ENCODE assay signal across 8 cellular contexts in the genomic region with DNA sequence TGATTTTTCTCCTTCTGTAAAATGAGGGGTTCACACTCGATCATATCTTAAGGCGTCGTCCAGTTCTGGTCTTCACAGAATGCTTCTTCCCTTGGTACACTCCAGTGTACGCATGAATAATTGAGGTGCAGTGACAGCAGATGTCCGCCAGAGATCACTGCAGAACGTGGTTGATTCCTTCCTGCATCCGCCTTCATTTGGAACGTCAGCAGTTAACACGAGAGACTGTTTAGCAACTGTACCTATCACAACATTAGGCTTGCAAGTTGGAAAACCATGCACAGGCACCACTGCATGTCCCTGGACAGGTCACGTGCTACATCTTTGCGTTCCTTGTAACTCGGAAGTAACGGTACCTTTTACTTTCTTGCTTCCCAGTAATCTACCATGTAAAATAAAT.
DNase-seq lines count a peak whose midpoint lies in the region; ATAC-seq, FAIRE-seq and TF ChIP-seq lines count a peak whose summit lies in the region.

No MANE protein-coding gene starts in this region.

- no peaks in the 10 kb centered on the region for H3K36me3 ChIP-seq in GM06990 (ENCODE audit: control insufficient read depth, insufficient read depth, low read length)
- H3K36me3 ChIP-seq in K562 (ENCODE audit: control insufficient read depth, insufficient read depth, low read length), result no peaks in the 10 kb centered on the region
- no peaks in the 10 kb centered on the region for H3K36me3 ChIP-seq in kidney epithelial cell (ENCODE audit: control insufficient read depth, insufficient read depth, low read length)

- H3K79me2 ChIP-seq in K562 (ENCODE audit: control insufficient read depth, insufficient read depth, low read length), result no peaks in the 10 kb centered on the region

- no peak overlapping the region for H3K9ac ChIP-seq in K562 (ENCODE audit: insufficient read depth in 1 of 2, low read depth in 2 of 2, low read length in 2 of 2)

- peak overlapping the region; percentile 58 for H3K4me2 ChIP-seq in K562 (ENCODE audit: insufficient read depth, low read length)

- no TSS peak for BruUV-seq in K562 (replicated peaks; lab: Mats Ljungman, UMichigan)

- no peak for TF ChIP-seq EP300 in K562 (IDR thresholded peaks at IDR 0.05; ENCODE audit: low read length)

- DNase-seq in GM06990 (ENCODE audit: extremely low read depth, insufficient read length) (no peak), RWPE1 (ENCODE audit: low spot score) (peak; percentile 23), K562 (ENCODE audit: extremely low read depth in 1 of 4, low spot score in 3 of 4) (peak; percentile 28 to 65 (median 37)), kidney epithelial cell (ENCODE audit: low read depth) (peak; percentile 7), NCI-H128 (lab: John Stamatoyannopoulos, UW; ENCODE audit: unreplicated experiment) (no peak), NCI-H526 treated with DMSO at 0.1 percent for 48 hours (lab: John Stamatoyannopoulos, UW) (no peak)
- peak; percentile 3 for DNase-seq in stimulated activated CD8-positive, alpha-beta memory T cell treated with anti-CD3 and anti-CD28 coated beads, Interleukin-4, amount 100 ng/mL, for 24 hours (ENCODE audit: low read depth)

- H3K9me3 ChIP-seq in K562 (replicated peaks; ENCODE audit: control insufficient read depth, insufficient read depth, low read depth, low read length), result no peaks in the 10 kb centered on the region

- in situ Hi-C loops in K562 (cut with MboI), result no loop called here

- WGBS in K562 (ENCODE audit: insufficient coverage, low coverage, missing lambda C conversion rate), result 1% methylated on average over 13 of the region's 13 CpGs

- peak; percentile 62 to 79 for TF ChIP-seq RAD21 in K562 (CRISPR knock-in tag; conservative IDR thresholded peaks at IDR 0.05 in 1 of 2, IDR thresholded peaks at IDR 0.05 in 1 of 2)

- CTCF ChIA-PET in RWPE1 (lab: Yijun Ruan, JAX) (no interaction called here), K562 (lab: Yijun Ruan, JAX; ENCODE audit: low intra/inter-chr PET ratio) (interaction anchor here (0.6 kb wide), 1 partner anchor 1146 kb away, joined by 3 read pairs; no protein-coding TSS in a partner anchor)

- intact Hi-C loops in K562 (cut with micrococcal nuclease), result loop anchor here (1.0 to 2.0 kb wide), 4 partner anchors 57 to 1148 kb away; a partner anchor contains a TSS

- no peaks in the 10 kb centered on the region for H4K20me1 ChIP-seq in K562 (replicated peaks; ENCODE audit: control insufficient read depth, insufficient read depth, low read length)

- peak overlapping the region; percentile 56 for H2AFZ ChIP-seq in K562 (ENCODE audit: low read depth, low read length)

- H3K27me3 ChIP-seq in GM06990 (replicated peaks; ENCODE audit: control insufficient read depth, insufficient read depth, low read length) (no peaks in the 10 kb centered on the region; the same call in 1 of the 2 replicates), K562 (ENCODE audit: control insufficient read depth in 2 of 2, insufficient read depth in 2 of 2, low read length in 2 of 2) (no peaks in the 10 kb centered on the region; a peak in 1 of 5 replicates), kidney epithelial cell (ENCODE audit: control insufficient read depth, insufficient read depth, low read length) (peaks cover under 1% of the 10 kb centered on the region)

- peak; percentile 76 for ATAC-seq in HG02571 (IDR thresholded peaks at IDR 0.05; ENCODE audit: unreplicated experiment)
- ATAC-seq in K562, result peak; percentile 97

- TF ChIP-seq CTCF in GM06990 (IDR thresholded peaks at IDR 0.05; ENCODE audit: insufficient read depth, low read length, poor library complexity, severe bottlenecking), result peak; percentile 77
- TF ChIP-seq CTCF in RWPE1 (conservative IDR thresholded peaks at IDR 0.05; ENCODE audit: low read depth), result peak; percentile 58
- peak; percentile 64 to 79 (median 76) for TF ChIP-seq CTCF in K562 (IDR thresholded peaks at IDR 0.05 in 2 of 3, conservative IDR thresholded peaks at IDR 0.05 in 1 of 3; ENCODE audit: insufficient read depth in 2 of 3, low read depth in 1 of 3, low read length in 3 of 3)
- peak; percentile 64 for TF ChIP-seq CTCF in kidney epithelial cell (IDR thresholded peaks at IDR 0.05; ENCODE audit: insufficient read depth, low read length, poor library complexity, severe bottlenecking)

- POLR2A ChIA-PET in RWPE1 (lab: Yijun Ruan, JAX; ENCODE audit: low non-redundant PET), result no interaction called here
- POLR2A ChIA-PET in K562 (lab: Yijun Ruan, JAX), result no interaction called here

- peak; percentile 84 for FAIRE-seq in K562 (lab: Jason Lieb, UNC)

- no peaks in the 10 kb centered on the region for H3K9me1 ChIP-seq in K562 (ENCODE audit: control insufficient read depth, insufficient read depth, low read length)

- H3K27ac ChIP-seq in RWPE1 (no peak overlapping the region), K562 (ENCODE audit: extremely low read depth, low read depth, low read length) (no peak overlapping the region)

- H3K4me1 ChIP-seq in K562 (replicated peaks in 1 of 2; ENCODE audit: control insufficient read depth in 2 of 2, insufficient read depth in 2 of 2, low read length in 2 of 2), result no peaks in the 10 kb centered on the region; a peak in 1 of 5 replicates

- TF ChIP-seq POLR2A in K562 (conservative IDR thresholded peaks at IDR 0.05), result no peak

- no peak overlapping the region for H3K4me3 ChIP-seq in GM06990 (replicated peaks; ENCODE audit: low read depth, low read length)
- H3K4me3 ChIP-seq in K562, result no peak overlapping the region
- H3K4me3 ChIP-seq in kidney epithelial cell (ENCODE audit: low read depth, low read length), result no peak overlapping the region

TF ChIP-seq in K562, 482 proteins besides CTCF, POLR2A, EP300 and RAD21 (continues in another document):
- peak; percentile 67 for TF ChIP-seq SMC3 (conservative IDR thresholded peaks at IDR 0.05; ENCODE audit: insufficient read depth, low read depth, low read length)
- peak; percentile 64 for TF ChIP-seq ZNF316 (IDR thresholded peaks at IDR 0.05)
- TF ChIP-seq PCBP1 (IDR thresholded peaks at IDR 0.05; ENCODE audit: low read depth, low read length, poor library complexity, severe bottlenecking), result no peak
- peak; percentile 41; the same call in 1 of the 2 replicates for TF ChIP-seq STAG1 (CRISPR knock-in tag; IDR thresholded peaks at IDR 0.05; ENCODE audit: borderline replicate concordance)
- TF ChIP-seq GTF2E2 (tag; IDR thresholded peaks at IDR 0.05), result no peak
- TF ChIP-seq, protein P1, sequence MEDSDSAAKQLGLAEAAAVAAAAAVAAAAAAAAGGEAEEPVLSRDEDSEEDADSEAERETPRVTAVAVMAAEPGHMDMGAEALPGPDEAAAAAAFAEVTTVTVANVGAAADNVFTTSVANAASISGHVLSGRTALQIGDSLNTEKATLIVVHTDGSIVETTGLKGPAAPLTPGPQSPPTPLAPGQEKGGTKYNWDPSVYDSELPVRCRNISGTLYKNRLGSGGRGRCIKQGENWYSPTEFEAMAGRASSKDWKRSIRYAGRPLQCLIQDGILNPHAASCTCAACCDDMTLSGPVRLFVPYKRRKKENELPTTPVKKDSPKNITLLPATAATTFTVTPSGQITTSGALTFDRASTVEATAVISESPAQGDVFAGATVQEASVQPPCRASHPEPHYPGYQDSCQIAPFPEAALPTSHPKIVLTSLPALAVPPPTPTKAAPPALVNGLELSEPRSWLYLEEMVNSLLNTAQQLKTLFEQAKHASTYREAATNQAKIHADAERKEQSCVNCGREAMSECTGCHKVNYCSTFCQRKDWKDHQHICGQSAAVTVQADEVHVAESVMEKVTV (CRISPR knock-in tag; IDR thresholded peaks at IDR 0.05), result 0 out of 2 replicates have a peak, but pooled peaks have one; percentile 42
- TF ChIP-seq CREM (IDR thresholded peaks at IDR 0.05; ENCODE audit: low read depth), result peak; percentile 35; the same call in 1 of the 2 replicates
- TF ChIP-seq, protein P2, sequence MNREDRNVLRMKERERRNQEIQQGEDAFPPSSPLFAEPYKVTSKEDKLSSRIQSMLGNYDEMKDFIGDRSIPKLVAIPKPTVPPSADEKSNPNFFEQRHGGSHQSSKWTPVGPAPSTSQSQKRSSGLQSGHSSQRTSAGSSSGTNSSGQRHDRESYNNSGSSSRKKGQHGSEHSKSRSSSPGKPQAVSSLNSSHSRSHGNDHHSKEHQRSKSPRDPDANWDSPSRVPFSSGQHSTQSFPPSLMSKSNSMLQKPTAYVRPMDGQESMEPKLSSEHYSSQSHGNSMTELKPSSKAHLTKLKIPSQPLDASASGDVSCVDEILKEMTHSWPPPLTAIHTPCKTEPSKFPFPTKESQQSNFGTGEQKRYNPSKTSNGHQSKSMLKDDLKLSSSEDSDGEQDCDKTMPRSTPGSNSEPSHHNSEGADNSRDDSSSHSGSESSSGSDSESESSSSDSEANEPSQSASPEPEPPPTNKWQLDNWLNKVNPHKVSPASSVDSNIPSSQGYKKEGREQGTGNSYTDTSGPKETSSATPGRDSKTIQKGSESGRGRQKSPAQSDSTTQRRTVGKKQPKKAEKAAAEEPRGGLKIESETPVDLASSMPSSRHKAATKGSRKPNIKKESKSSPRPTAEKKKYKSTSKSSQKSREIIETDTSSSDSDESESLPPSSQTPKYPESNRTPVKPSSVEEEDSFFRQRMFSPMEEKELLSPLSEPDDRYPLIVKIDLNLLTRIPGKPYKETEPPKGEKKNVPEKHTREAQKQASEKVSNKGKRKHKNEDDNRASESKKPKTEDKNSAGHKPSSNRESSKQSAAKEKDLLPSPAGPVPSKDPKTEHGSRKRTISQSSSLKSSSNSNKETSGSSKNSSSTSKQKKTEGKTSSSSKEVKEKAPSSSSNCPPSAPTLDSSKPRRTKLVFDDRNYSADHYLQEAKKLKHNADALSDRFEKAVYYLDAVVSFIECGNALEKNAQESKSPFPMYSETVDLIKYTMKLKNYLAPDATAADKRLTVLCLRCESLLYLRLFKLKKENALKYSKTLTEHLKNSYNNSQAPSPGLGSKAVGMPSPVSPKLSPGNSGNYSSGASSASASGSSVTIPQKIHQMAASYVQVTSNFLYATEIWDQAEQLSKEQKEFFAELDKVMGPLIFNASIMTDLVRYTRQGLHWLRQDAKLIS (CRISPR knock-in tag; IDR thresholded peaks at IDR 0.05), result no peak
- no peak for TF ChIP-seq NCOA4 (IDR thresholded peaks at IDR 0.05; ENCODE audit: partially characterized antibody)
- TF ChIP-seq MAZ (CRISPR knock-in tag; conservative IDR thresholded peaks at IDR 0.05 in 1 of 2, IDR thresholded peaks at IDR 0.05 in 1 of 2), result no peak
- TF ChIP-seq ATF1 (CRISPR knock-in tag; IDR thresholded peaks at IDR 0.05), result no peak
- TF ChIP-seq ATF1 (tag; IDR thresholded peaks at IDR 0.05), result 0 out of 2 replicates have a peak, but pooled peaks have one; percentile 26

Comparison
In these comparisons a context has a peak if more than half of its experiments do, and no peak if none do; other contexts are left out.
1. DNase-seq: peak in RWPE1 (single experiment), K562 (4 of 4), kidney epithelial cell (single experiment) and stimulated activated CD8-positive, alpha-beta memory T cell treated with anti-CD3 and anti-CD28 coated beads, Interleukin-4, amount 100 ng/mL, for 24 hours (single experiment); none in GM06990 (single experiment), NCI-H128 (single experiment) and NCI-H526 treated with DMSO at 0.1 percent for 48 hours (single experiment).
2. Peak in every context shown above with its lines, with median percentiles within 50 percentile points of each other: CTCF ChIP-seq.